Comparison of ENCODE assay signal across 22 cellular contexts in genomic region chr5:1974501-1975405, GRCh38.
DNase-seq lines count a peak whose midpoint lies in the region; ATAC-seq and TF ChIP-seq lines count a peak whose summit lies in the region.
"Had no signal": no experiment of that assay in that cellular context is flagged by ENCODE, and none has a peak within 500 bp of the region (broad histone marks: within the 10 kb centered on the region; RNA-seq: fewer than 3 reads in every experiment).

No MANE protein-coding gene starts in this region.

- no peak overlapping the region for H2BK120ac ChIP-seq in neuronal stem cell (ENCODE audit: low read depth, low read length)

- H2BK5ac ChIP-seq in neuronal stem cell (ENCODE audit: low read length), result no peak overlapping the region

- peak overlapping the region; percentile 68 for H3K27ac ChIP-seq in DND-41 (ENCODE audit: low read length)
- peak overlapping the region; percentile 62 for H3K27ac ChIP-seq in VCaP
- H3K27ac ChIP-seq in esophagus muscularis mucosa (replicated peaks in 1 of 4), result no peak overlapping the region
- no peak overlapping the region for H3K27ac ChIP-seq in neuronal stem cell (replicated peaks; ENCODE audit: low read length)
- H3K27ac ChIP-seq: A549, KMS-11, SK-N-MC had no signal

- H3K4me3 ChIP-seq in DND-41 (ENCODE audit: low read depth in 1 of 2, low read length in 2 of 2), result no peak overlapping the region
- H3K4me3 ChIP-seq in esophagus muscularis mucosa, result no peak overlapping the region
- H3K4me3 ChIP-seq in neuronal stem cell (ENCODE audit: low read length in 2 of 2), result no peak overlapping the region
- H3K4me3 ChIP-seq: A549, MG63, SK-N-MC had no signal

- no peak overlapping the region for H3K14ac ChIP-seq in neuronal stem cell (ENCODE audit: low read length)

- no peaks in the 10 kb centered on the region for H3K79me2 ChIP-seq in DND-41 (ENCODE audit: insufficient read depth, low read length)

- H3K4ac ChIP-seq in neuronal stem cell (ENCODE audit: low read length), result no peak overlapping the region

- H3K4me3 Mint-ChIP-seq in activated T-cell treated with anti-CD3 and anti-CD28 coated beads, Interleukin-2, amount 50 U/mL, for 24 hours, result no peak overlapping the region
- H3K4me3 Mint-ChIP-seq: CD8-positive, alpha-beta memory T cell had no signal

- H3K9ac ChIP-seq in DND-41 (ENCODE audit: low read depth, low read length) (peak overlapping the region; percentile 25; the same call in 1 of the 2 replicates), neuronal stem cell (ENCODE audit: low read depth, low read length, poor library complexity) (no peak overlapping the region)
- H3K9ac ChIP-seq: KMS-11 had no signal

- no peak for TF ChIP-seq CTCF in DND-41 (IDR thresholded peaks at IDR 0.05; ENCODE audit: borderline replicate concordance, extremely low read depth, low read length, poor library complexity, severe bottlenecking)
- TF ChIP-seq CTCF in VCaP (conservative IDR thresholded peaks at IDR 0.05), result no peak
- no peak for TF ChIP-seq CTCF in esophagus muscularis mucosa (IDR thresholded peaks at IDR 0.05)

- H3K4me1 ChIP-seq in DND-41 (ENCODE audit: insufficient read depth, low read length) (peaks cover 26% of the 10 kb centered on the region), esophagus muscularis mucosa (no peaks in the 10 kb centered on the region), neuronal stem cell (ENCODE audit: control insufficient read depth in 2 of 2, insufficient read depth in 1 of 2, low read depth in 1 of 2, low read length in 2 of 2) (peaks cover 0 to 4% of the 10 kb centered on the region in 2 donors)
- H3K4me1 ChIP-seq: A549 had no signal

- H3K36me3 ChIP-seq in DND-41 (ENCODE audit: insufficient read depth, low read length), result no peaks in the 10 kb centered on the region
- no peaks in the 10 kb centered on the region for H3K36me3 ChIP-seq in esophagus muscularis mucosa
- peaks cover 0 to 2% of the 10 kb centered on the region in 2 donors for H3K36me3 ChIP-seq in neuronal stem cell (replicated peaks in 1 of 2; ENCODE audit: control insufficient read depth in 2 of 2, insufficient read depth in 2 of 2, low read length in 2 of 2)
- H3K36me3 ChIP-seq: MG63 had no signal

- H3K9me3 ChIP-seq in DND-41 (ENCODE audit: insufficient read depth, low read length, severe bottlenecking) (no peaks in the 10 kb centered on the region), esophagus muscularis mucosa (peaks cover 0 to 9% (median 0%) of the 10 kb centered on the region in 4 donors), neuronal stem cell (replicated peaks in 1 of 2; ENCODE audit: control insufficient read depth in 2 of 2, insufficient read depth in 1 of 2, low read depth in 1 of 2, low read length in 2 of 2) (peaks cover 3 to 4% of the 10 kb centered on the region in 2 donors)
- H3K9me3 ChIP-seq: A549 had no signal

- H3K23ac ChIP-seq in neuronal stem cell (ENCODE audit: low read depth, low read length, poor library complexity), result no peak overlapping the region

- no peak overlapping the region for H2BK12ac ChIP-seq in neuronal stem cell (ENCODE audit: low read length)

- H3K9me3 Mint-ChIP-seq in activated T-cell treated with anti-CD3 and anti-CD28 coated beads, Interleukin-2, amount 50 U/mL, for 24 hours, result no peaks in the 10 kb centered on the region
- H3K9me3 Mint-ChIP-seq: CD8-positive, alpha-beta memory T cell had no signal

- 92% methylated on average over 13 of the region's 18 CpGs for WGBS in esophagus muscularis mucosa
- WGBS in neuronal stem cell (ENCODE audit: extremely low coverage in 2 of 2, insufficient read length in 2 of 2, insufficient replicate concordance in 1 of 2), 2 donors, result no CpG with 5 or more reads among the region's 18 CpGs

- intact Hi-C loops in esophagus muscularis mucosa (cut with DNase I), result no loop called here

- no peak overlapping the region for H4K8ac ChIP-seq in neuronal stem cell (ENCODE audit: low read depth, low read length)

- H4K91ac ChIP-seq in neuronal stem cell (ENCODE audit: low read depth, low read length, poor library complexity), result no peak overlapping the region

- H3K18ac ChIP-seq in neuronal stem cell (ENCODE audit: low read length), result peak overlapping the region; percentile 84

- no peaks in the 10 kb centered on the region for H3K27me3 ChIP-seq in DND-41 (ENCODE audit: insufficient read depth, low read length, poor library complexity)
- no peaks in the 10 kb centered on the region for H3K27me3 ChIP-seq in esophagus muscularis mucosa
- H3K27me3 ChIP-seq in neuronal stem cell (ENCODE audit: control insufficient read depth in 3 of 3, insufficient read depth in 3 of 3, low read depth in 1 of 3, low read length in 3 of 3), result peaks cover 0 to 2% (median 0%) of the 10 kb centered on the region in 3 experiments

- no peaks in the 10 kb centered on the region for H4K20me1 ChIP-seq in DND-41 (ENCODE audit: insufficient read depth, low read length)

- peak; percentile 61 for ATAC-seq in DND-41 (ENCODE audit: insufficient read depth, low read depth)
- ATAC-seq: A549, HepG2, Panc1 had no signal

- H2AFZ ChIP-seq in DND-41 (ENCODE audit: low read depth, low read length), result peak overlapping the region; percentile 24; the same call in 1 of the 2 replicates
- H2AFZ ChIP-seq in neuronal stem cell (ENCODE audit: low read length), result no peak overlapping the region

- H3K4me1 Mint-ChIP-seq in activated T-cell treated with anti-CD3 and anti-CD28 coated beads, Interleukin-2, amount 50 U/mL, for 24 hours (ENCODE audit: low read depth), result no peaks in the 10 kb centered on the region
- H3K4me1 Mint-ChIP-seq: CD8-positive, alpha-beta memory T cell had no signal

- peaks cover 34% of the 10 kb centered on the region for H3K27me3 Mint-ChIP-seq in activated T-cell treated with anti-CD3 and anti-CD28 coated beads, Interleukin-2, amount 50 U/mL, for 24 hours

- H3K79me1 ChIP-seq in neuronal stem cell (ENCODE audit: low read depth, low read length), result no peaks in the 10 kb centered on the region

- peak; percentile 48 for DNase-seq in DND-41
- peak; percentile 68 for DNase-seq in esophagus muscularis mucosa (ENCODE audit: extremely low spot score)
- no peak for DNase-seq in neuronal stem cell (ENCODE audit: low spot score)
- no peak for DNase-seq in effector CD8-positive, alpha-beta T cell (lab: John Stamatoyannopoulos, UW)
- DNase-seq in activated CD8-positive, alpha-beta memory T cell treated with anti-CD3 and anti-CD28 coated beads, Interleukin-2, amount 50 U/mL, for 48 hours, result no peak
- DNase-seq in nucleus accumbens (lab: John Stamatoyannopoulos, UW), result no peak
- no peak for DNase-seq in activated T-cell treated with anti-CD3 and anti-CD28 coated beads, Interleukin-2, amount 50 U/mL, for 24 hours
- DNase-seq: C1 segment of cervical spinal cord; CD8-positive, alpha-beta memory T cell; MG63; NCI-H1048; NCI-H1436; NCI-H1930; NCI-H2171; NCI-H526; Right ventricle myocardium superior had no signal

- H2AK5ac ChIP-seq in neuronal stem cell (ENCODE audit: low read depth, low read length), result no peak overlapping the region

- no peaks in the 10 kb centered on the region for H3K36me3 Mint-ChIP-seq in activated T-cell treated with anti-CD3 and anti-CD28 coated beads, Interleukin-2, amount 50 U/mL, for 24 hours (ENCODE audit: low read depth)
- H3K36me3 Mint-ChIP-seq: CD8-positive, alpha-beta memory T cell had no signal

- H3K4me2 ChIP-seq in DND-41 (ENCODE audit: insufficient read depth, low read length) (peak overlapping the region; percentile 23; the same call in 1 of the 2 replicates), neuronal stem cell (ENCODE audit: insufficient read depth, low read length, poor library complexity, severe bottlenecking) (no peak overlapping the region)
- H3K4me2 ChIP-seq: A549, KMS-11 had no signal

- TF ChIP-seq POLR2A in esophagus muscularis mucosa (IDR thresholded peaks at IDR 0.05; ENCODE audit: low read depth), result no peak

- peak overlapping the region; percentile 54 for H2BK15ac ChIP-seq in neuronal stem cell (ENCODE audit: low read length)

- TF ChIP-seq EP300 in esophagus muscularis mucosa (IDR thresholded peaks at IDR 0.05), result no peak

- no peak overlapping the region for H3K27ac Mint-ChIP-seq in activated T-cell treated with anti-CD3 and anti-CD28 coated beads, Interleukin-2, amount 50 U/mL, for 24 hours
- H3K27ac Mint-ChIP-seq: CD8-positive, alpha-beta memory T cell had no signal

Comparison
In these comparisons a context has a peak if more than half of its experiments do, and no peak if none do; other contexts are left out.
1. DNase-seq: peak in DND-41 (single experiment) and esophagus muscularis mucosa (single experiment); none in neuronal stem cell (single experiment), effector CD8-positive, alpha-beta T cell (single experiment), activated CD8-positive, alpha-beta memory T cell treated with anti-CD3 and anti-CD28 coated beads, Interleukin-2, amount 50 U/mL, for 48 hours (single experiment), nucleus accumbens (0 of 56) and activated T-cell treated with anti-CD3 and anti-CD28 coated beads, Interleukin-2, amount 50 U/mL, for 24 hours (single experiment).
2. H3K27ac ChIP-seq: peak in DND-41 (single experiment) and VCaP (single experiment); none in esophagus muscularis mucosa (0 of 4) and neuronal stem cell (single experiment).